Comparison of ENCODE assay signal across 13 cellular contexts in the genomic region with DNA sequence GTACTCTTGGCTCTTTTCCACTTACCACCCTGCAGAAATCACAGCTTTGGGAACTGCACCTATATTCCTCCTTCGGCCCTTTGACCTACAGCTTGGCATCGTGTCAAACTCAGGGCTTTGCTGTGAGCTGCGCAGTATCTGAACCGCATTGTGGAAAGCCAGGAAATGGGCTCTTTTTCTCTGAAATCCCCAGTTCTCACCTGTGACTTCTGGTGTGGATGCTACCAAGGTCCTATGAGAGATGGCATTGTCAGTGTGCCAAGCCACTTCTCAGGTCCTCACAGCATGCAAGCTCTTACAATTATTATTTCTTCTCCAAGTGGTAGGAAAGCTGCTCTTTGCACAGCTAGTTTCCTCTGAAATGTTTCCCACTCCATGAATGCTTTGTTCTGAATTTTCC.
DNase-seq lines count a peak whose midpoint lies in the region; ATAC-seq and TF ChIP-seq lines count a peak whose summit lies in the region.
"Had no signal": no experiment of that assay in that cellular context is flagged by ENCODE, and none has a peak within 500 bp of the region (broad histone marks: within the 10 kb centered on the region; RNA-seq: fewer than 3 reads in every experiment).

No MANE protein-coding gene starts in this region.

- H3K27me3 ChIP-seq in parathyroid adenoma (ENCODE audit: control insufficient read depth, insufficient read depth, low read length): no peaks in the 10 kb centered on the region
- H3K27me3 ChIP-seq: brain microvascular endothelial cell had no signal

- H3K27me3 Mint-ChIP-seq in activated CD8-positive, alpha-beta T cell treated with anti-CD3 and anti-CD28 coated beads, Interleukin-2, amount 10 ng/mL, durations not matched to agents 7 days and 5 days (ENCODE audit: low read depth): no peaks in the 10 kb centered on the region

- H3K9me3 Mint-ChIP-seq in activated CD8-positive, alpha-beta T cell treated with anti-CD3 and anti-CD28 coated beads, Interleukin-2, amount 10 ng/mL, durations not matched to agents 7 days and 5 days (ENCODE audit: insufficient read depth): no peaks in the 10 kb centered on the region

- H3K36me3 Mint-ChIP-seq in activated CD8-positive, alpha-beta T cell treated with anti-CD3 and anti-CD28 coated beads, Interleukin-2, amount 10 ng/mL, durations not matched to agents 7 days and 5 days (ENCODE audit: low read depth): peaks cover 4% of the 10 kb centered on the region

- H3K4me1 ChIP-seq in parathyroid adenoma: peaks cover 39% of the 10 kb centered on the region
- H3K4me1 ChIP-seq: HAP-1 had no signal

- H3K4me3 ChIP-seq in parathyroid adenoma (ENCODE audit: low read depth, low read length): no peak overlapping the region
- H3K4me3 ChIP-seq: HAP-1 had no signal

- no peaks in the 10 kb centered on the region for H3K9me3 ChIP-seq in parathyroid adenoma (ENCODE audit: control insufficient read depth, low read length)
- H3K9me3 ChIP-seq: HAP-1 had no signal

- no peak for TF ChIP-seq CTCF in parathyroid adenoma (IDR thresholded peaks at IDR 0.05)

- peak; percentile 51 for ATAC-seq in activated CD8-positive, alpha-beta T cell treated with anti-CD3 and anti-CD28 coated beads, Interleukin-2, amount 10 ng/mL, durations not matched to agents 7 days and 5 days
- ATAC-seq: right cardiac atrium had no signal

- POLR2A ChIA-PET in activated CD8-positive, alpha-beta T cell treated with anti-CD3 and anti-CD28 coated beads, Interleukin-2, amount 10 ng/mL, durations not matched to agents 7 days and 5 days (lab: Charles Lee): interaction anchor here (0.6 kb wide), 1 partner anchor 98 kb away, joined by 3 read pairs; no protein-coding TSS in a partner anchor

- H3K79me2 ChIP-seq in parathyroid adenoma: no peaks in the 10 kb centered on the region

- CTCF ChIA-PET in activated CD8-positive, alpha-beta T cell treated with anti-CD3 and anti-CD28 coated beads, Interleukin-2, amount 10 ng/mL, durations not matched to agents 7 days and 5 days (lab: Charles Lee): no interaction called here

- H3K27ac ChIP-seq in parathyroid adenoma: peak overlapping the region; percentile 64
- H3K27ac ChIP-seq: brain microvascular endothelial cell had no signal

- H3K9ac ChIP-seq in parathyroid adenoma: no peak overlapping the region

- H2AFZ ChIP-seq in parathyroid adenoma: peak overlapping the region; percentile 24

- peak overlapping the region; percentile 71 for H3K27ac Mint-ChIP-seq in activated CD8-positive, alpha-beta T cell treated with anti-CD3 and anti-CD28 coated beads, Interleukin-2, amount 10 ng/mL, durations not matched to agents 7 days and 5 days

- DNase-seq in NCI-H1417 (lab: John Stamatoyannopoulos, UW) (peak in 2 of 3 experiments; percentile 32 to 53), NCI-H1417 treated with DMSO at 0.1 percent for 48 hours (lab: John Stamatoyannopoulos, UW) (no peak), NCI-H1092 treated with DMSO at 0.1 percent for 48 hours (lab: John Stamatoyannopoulos, UW) (peak; percentile 89), NCI-H82 treated with DMSO at 0.1 percent for 48 hours (lab: John Stamatoyannopoulos, UW; ENCODE audit: unreplicated experiment) (no peak), 8988T (no peak)
- DNase-seq in activated CD8-positive, alpha-beta T cell treated with anti-CD3 and anti-CD28 coated beads, Interleukin-2, amount 10 ng/mL, durations not matched to agents 7 days and 5 days: peak; percentile 40
- DNase-seq in stimulated activated CD4-positive, alpha-beta T cell treated with anti-CD3 and anti-CD28 coated beads, Interleukin-15, amount 100 ng/mL, for 24 hours: no peak
- DNase-seq: brain microvascular endothelial cell; effector CD8-positive, alpha-beta T cell; right cardiac atrium; stimulated activated naive CD4-positive, alpha-beta T cell treated with Interleukin-2 at 50 U/mL for 16 hours had no signal

- peak overlapping the region; percentile 37 for H3K4me3 Mint-ChIP-seq in activated CD8-positive, alpha-beta T cell treated with anti-CD3 and anti-CD28 coated beads, Interleukin-2, amount 10 ng/mL, durations not matched to agents 7 days and 5 days

- peaks cover 46% of the 10 kb centered on the region for H3K4me1 Mint-ChIP-seq in activated CD8-positive, alpha-beta T cell treated with anti-CD3 and anti-CD28 coated beads, Interleukin-2, amount 10 ng/mL, durations not matched to agents 7 days and 5 days (ENCODE audit: low read depth)

- H3K36me3 ChIP-seq in parathyroid adenoma (ENCODE audit: control insufficient read depth, insufficient read depth, low read length): no peaks in the 10 kb centered on the region
- H3K36me3 ChIP-seq: brain microvascular endothelial cell, HAP-1 had no signal

- H3K4me2 ChIP-seq in parathyroid adenoma (ENCODE audit: low read length): no peak overlapping the region

Comparison
In these comparisons a context has a peak if more than half of its experiments do, and no peak if none do; other contexts are left out.
1. DNase-seq: peak in NCI-H1417 (2 of 3), NCI-H1092 treated with DMSO at 0.1 percent for 48 hours (single experiment) and activated CD8-positive, alpha-beta T cell treated with anti-CD3 and anti-CD28 coated beads, Interleukin-2, amount 10 ng/mL, durations not matched to agents 7 days and 5 days (single experiment); none in NCI-H1417 treated with DMSO at 0.1 percent for 48 hours (single experiment), NCI-H82 treated with DMSO at 0.1 percent for 48 hours (single experiment), stimulated activated CD4-positive, alpha-beta T cell treated with anti-CD3 and anti-CD28 coated beads, Interleukin-15, amount 100 ng/mL, for 24 hours (single experiment) and 8988T (single experiment).